Comparison of ENCODE assay signal across 9 cellular contexts in the genomic region with DNA sequence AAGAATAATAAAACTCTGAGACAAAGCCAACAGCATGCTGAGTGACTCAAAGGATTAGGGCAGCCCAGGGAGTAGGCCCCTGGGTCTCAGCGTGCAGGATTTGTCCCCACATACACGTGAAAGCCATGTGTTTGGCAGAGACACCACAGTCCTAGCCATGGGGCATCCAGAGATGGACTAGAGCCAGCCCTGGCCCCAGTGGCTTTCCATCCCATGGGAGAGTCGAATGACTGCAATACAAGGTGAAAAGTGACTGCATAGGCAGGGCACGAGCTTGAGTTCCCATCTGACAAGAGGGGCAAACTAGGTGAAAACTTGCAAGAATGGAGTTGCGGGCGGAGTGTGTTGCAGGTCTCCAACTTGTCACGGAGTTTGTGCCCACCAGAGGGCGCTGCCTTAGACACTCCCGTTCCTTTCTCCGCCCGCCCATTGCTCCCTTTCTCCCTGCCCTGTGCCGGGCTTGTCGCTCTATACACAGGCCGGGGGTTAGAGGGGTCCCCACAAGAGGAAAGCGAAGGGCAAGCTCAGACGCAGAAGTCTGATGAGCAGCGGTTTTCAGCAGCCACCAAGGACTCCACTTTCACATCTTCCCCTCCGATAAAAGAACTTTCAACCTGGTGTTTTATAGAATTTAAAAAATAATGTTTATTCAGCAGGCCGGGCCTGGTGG. TPM values are rescaled to one million over a fixed set of nuclear protein-coding genes. Genes with fewer than 3 reads are reported as not detected.
DNase-seq lines count a peak whose midpoint lies in the region; ATAC-seq and TF ChIP-seq lines count a peak whose summit lies in the region.
"Had no signal": no experiment of that assay in that cellular context is flagged by ENCODE, and none has a peak within 500 bp of the region (broad histone marks: within the 10 kb centered on the region; RNA-seq: fewer than 3 reads in every experiment).

No MANE protein-coding gene starts in this region.

- no peak overlapping the region for H3K4me3 Mint-ChIP-seq in activated CD8-positive, alpha-beta T cell treated with anti-CD3 and anti-CD28 coated beads, Interleukin-2, amount 10 ng/mL, durations not matched to agents 7 days and 5 days
- no peak overlapping the region for H3K4me3 Mint-ChIP-seq in endodermal cell
- H3K4me3 Mint-ChIP-seq in mesothelial cell of epicardium = peak overlapping the region; percentile 3
- H3K4me3 Mint-ChIP-seq: T-helper 1 cell treated with Interleukin-12 subunit alpha and Interleukin-12 subunit beta and Interleukin-4 antibody, amounts not matched to agents 30 μg/mL and 1 μg/mL, for 36 hours had no signal

- peaks cover 6% of the 10 kb centered on the region for H3K9me3 ChIP-seq in endodermal cell (ENCODE audit: control insufficient read depth, low read length)

- H3K9ac ChIP-seq in endodermal cell (ENCODE audit: extremely low read depth, low read length, poor library complexity, severe bottlenecking) = no peak overlapping the region

- H3K27ac Mint-ChIP-seq in activated CD8-positive, alpha-beta T cell treated with anti-CD3 and anti-CD28 coated beads, Interleukin-2, amount 10 ng/mL, durations not matched to agents 7 days and 5 days = no peak overlapping the region
- peak overlapping the region; percentile 59 for H3K27ac Mint-ChIP-seq in endodermal cell
- H3K27ac Mint-ChIP-seq in mesothelial cell of epicardium = no peak overlapping the region

- H3K4me1 ChIP-seq in endodermal cell (ENCODE audit: control insufficient read depth, insufficient read depth, low read length) = no peaks in the 10 kb centered on the region

- DNase-seq in COLO829 (ENCODE audit: low spot score) (peak; percentile 71), NOMO-1 treated with dmso at 0.1 percent for 144 hours (lab: John Stamatoyannopoulos, UW; ENCODE audit: unreplicated experiment) (peak; percentile 64), endodermal cell (peak; percentile 98), mesothelial cell of epicardium (ENCODE audit: low spot score in 2 of 2, unreplicated experiment in 2 of 2) (peak; percentile 80 to 92)
- DNase-seq in activated CD8-positive, alpha-beta T cell treated with anti-CD3 and anti-CD28 coated beads, Interleukin-2, amount 10 ng/mL, durations not matched to agents 7 days and 5 days = peak; percentile 79
- peak; percentile 59 for DNase-seq in stimulated activated CD8-positive, alpha-beta memory T cell treated with anti-CD3 and anti-CD28 coated beads, Interleukin-4, amount 100 ng/mL, for 24 hours (ENCODE audit: low read depth)

- TF ChIP-seq CTCF in endodermal cell (conservative IDR thresholded peaks at IDR 0.05) = peak; percentile 92
- TF ChIP-seq CTCF in mesothelial cell of epicardium (IDR thresholded peaks at IDR 0.05; ENCODE audit: unreplicated experiment) = peak; percentile 89

- peaks cover 38% of the 10 kb centered on the region for H3K4me1 Mint-ChIP-seq in activated CD8-positive, alpha-beta T cell treated with anti-CD3 and anti-CD28 coated beads, Interleukin-2, amount 10 ng/mL, durations not matched to agents 7 days and 5 days (ENCODE audit: low read depth)
- H3K4me1 Mint-ChIP-seq in endodermal cell (peaks cover 41% of the 10 kb centered on the region), mesothelial cell of epicardium (no peaks in the 10 kb centered on the region)

- no peaks in the 10 kb centered on the region for H3K9me3 Mint-ChIP-seq in activated CD8-positive, alpha-beta T cell treated with anti-CD3 and anti-CD28 coated beads, Interleukin-2, amount 10 ng/mL, durations not matched to agents 7 days and 5 days (ENCODE audit: insufficient read depth)
- peaks cover 10% of the 10 kb centered on the region for H3K9me3 Mint-ChIP-seq in endodermal cell
- H3K9me3 Mint-ChIP-seq in mesothelial cell of epicardium = peaks cover 3% of the 10 kb centered on the region
- H3K9me3 Mint-ChIP-seq: T-helper 1 cell treated with Interleukin-12 subunit alpha and Interleukin-12 subunit beta and Interleukin-4 antibody, amounts not matched to agents 30 μg/mL and 1 μg/mL, for 36 hours had no signal

- CTCF ChIA-PET in activated CD8-positive, alpha-beta T cell treated with anti-CD3 and anti-CD28 coated beads, Interleukin-2, amount 10 ng/mL, durations not matched to agents 7 days and 5 days (lab: Charles Lee) = interaction anchor here (0.9 to 8.9 kb wide), 8 partner anchors 8 to 275 kb away, joined by 3 to 144 read pairs (median 5); no protein-coding TSS in a partner anchor

- H3K36me3 ChIP-seq in endodermal cell (ENCODE audit: control insufficient read depth, insufficient read depth, low read length) = no peaks in the 10 kb centered on the region

- no peaks in the 10 kb centered on the region for H3K27me3 ChIP-seq in endodermal cell (ENCODE audit: control insufficient read depth, insufficient read depth, low read length, poor library complexity, severe bottlenecking)

- H3K36me3 Mint-ChIP-seq in activated CD8-positive, alpha-beta T cell treated with anti-CD3 and anti-CD28 coated beads, Interleukin-2, amount 10 ng/mL, durations not matched to agents 7 days and 5 days (ENCODE audit: low read depth) = no peaks in the 10 kb centered on the region
- no peaks in the 10 kb centered on the region for H3K36me3 Mint-ChIP-seq in endodermal cell (ENCODE audit: low read depth)
- H3K36me3 Mint-ChIP-seq in mesothelial cell of epicardium = no peaks in the 10 kb centered on the region

- ATAC-seq in HG02870 (IDR thresholded peaks at IDR 0.05; ENCODE audit: unreplicated experiment) (peak; percentile 72), GM21515 (IDR thresholded peaks at IDR 0.05; ENCODE audit: unreplicated experiment) (no peak)
- peak; percentile 66 for ATAC-seq in activated CD8-positive, alpha-beta T cell treated with anti-CD3 and anti-CD28 coated beads, Interleukin-2, amount 10 ng/mL, durations not matched to agents 7 days and 5 days

- H3K4me3 ChIP-seq in endodermal cell (ENCODE audit: low read length) = no peak overlapping the region

- H3K27ac ChIP-seq in endodermal cell (ENCODE audit: low read depth, low read length) = no peak overlapping the region

- WGBS in endodermal cell (ENCODE audit: insufficient coverage in 1 of 2, insufficient read length in 1 of 2), 2 experiments = 19 to 26% methylated on average over 7 to 17 of the region's 19 CpGs

- peaks cover 12% of the 10 kb centered on the region for H3K27me3 Mint-ChIP-seq in activated CD8-positive, alpha-beta T cell treated with anti-CD3 and anti-CD28 coated beads, Interleukin-2, amount 10 ng/mL, durations not matched to agents 7 days and 5 days (ENCODE audit: low read depth)
- H3K27me3 Mint-ChIP-seq in endodermal cell (ENCODE audit: insufficient read depth) = peaks cover 2% of the 10 kb centered on the region
- no peaks in the 10 kb centered on the region for H3K27me3 Mint-ChIP-seq in mesothelial cell of epicardium (ENCODE audit: low read depth)

- POLR2A ChIA-PET in activated CD8-positive, alpha-beta T cell treated with anti-CD3 and anti-CD28 coated beads, Interleukin-2, amount 10 ng/mL, durations not matched to agents 7 days and 5 days (lab: Charles Lee) = no interaction called here

RNA-seq across cellular contexts. Expression of a gene that starts 24.2 kb away (rescaled TPM):
- 1 to 10 TPM; 2.5 TPM for total RNA-seq in activated CD8-positive, alpha-beta T cell treated with anti-CD3 and anti-CD28 coated beads, Interleukin-2, amount 10 ng/mL, durations not matched to agents 7 days and 5 days
- total RNA-seq in endodermal cell (100 to 1,000 TPM; 105 to 130 TPM), mesothelial cell of epicardium (39.3 to 43.7 TPM (median 42.8 TPM) in 3 replicates)
- 39.1 TPM for polyA plus RNA-seq in endodermal cell (2013, experiment 1 of 2)
- polyA plus RNA-seq in endodermal cell (2013, experiment 2 of 2) = 45.5 TPM

RNA-seq across cellular contexts. Expression of a gene that starts 53.4 kb away (rescaled TPM):
- 10 to 100 TPM in 1 of 2 experiments, 1 to 10 TPM in 1; 9.4 to 13.8 TPM for total RNA-seq in activated CD8-positive, alpha-beta T cell treated with anti-CD3 and anti-CD28 coated beads, Interleukin-2, amount 10 ng/mL, durations not matched to agents 7 days and 5 days
- total RNA-seq in endodermal cell = 10 to 100 TPM; 18.5 to 23.2 TPM
- 10.0 TPM for polyA plus RNA-seq in endodermal cell (2013, experiment 1 of 2)
- polyA plus RNA-seq in endodermal cell (2013, experiment 2 of 2) = 10.6 TPM
- total RNA-seq in mesothelial cell of epicardium = 15.1 to 17.5 TPM (median 16.5 TPM) in 3 replicates

Comparison
In these comparisons a context has a peak if more than half of its experiments do, and no peak if none do; other contexts are left out.
1. RNA of a gene that starts 24.2 kb away (total RNA-seq): 105 to 130 TPM in endodermal cell and 39.3 to 43.7 TPM in mesothelial cell of epicardium; 2.5 TPM in activated CD8-positive, alpha-beta T cell treated with anti-CD3 and anti-CD28 coated beads, Interleukin-2, amount 10 ng/mL, durations not matched to agents 7 days and 5 days; every median in the first group is over 10 times any median in the second.
2. Peak in every context shown above with its lines, with median percentiles within 50 percentile points of each other: DNase-seq.